ENCODE assay signal across 29 cellular contexts in genomic region chr11:128190312-128190711, GRCh38.
DNase-seq lines count a peak whose midpoint lies in the region; ATAC-seq and FAIRE-seq lines count a peak whose summit lies in the region.
"Had no signal": no experiment of that assay in that cellular context is flagged by ENCODE, and none has a peak within 500 bp of the region (broad histone marks: within the 10 kb centered on the region; RNA-seq: fewer than 3 reads in every experiment).

No MANE protein-coding gene starts in this region.

- H3K4me1 ChIP-seq in small intestine (ENCODE audit: control insufficient read depth in 2 of 2, insufficient read depth in 1 of 2, low read depth in 1 of 2, low read length in 1 of 2) = no peaks in the 10 kb centered on the region
- H3K4me1 ChIP-seq: pancreas had no signal

- no peaks in the 10 kb centered on the region for H3K36me3 ChIP-seq in small intestine (ENCODE audit: control insufficient read depth in 2 of 2, insufficient read depth in 2 of 2, low read length in 2 of 2)
- H3K36me3 ChIP-seq: left ventricle myocardium inferior, pancreas, SJCRH30, upper lobe of left lung had no signal

- no peak for DNase-seq in activated T-cell treated with anti-CD3 and anti-CD28 coated beads, Interleukin-2, amount 50 U/mL, for 4 hours
- no peak for DNase-seq in activated T-cell treated with anti-CD3 and anti-CD28 coated beads, Interleukin-2, amount 50 U/mL, for 24 hours
- peak in 24 of 34 experiments; percentile 4 to 65 (median 30) for DNase-seq in T-cell
- peak; percentile 75 to 83 (median 80) for DNase-seq in immature natural killer cell
- no peak for DNase-seq in activated CD4-positive, CD25-positive, alpha-beta regulatory T cell treated with anti-CD3 and anti-CD28 coated beads, Interleukin-2, amount 50 U/mL, for 72 hours
- no peak for DNase-seq in small intestine
- DNase-seq in ecto neural progenitor cell (ENCODE audit: low spot score) = no peak
- DNase-seq: activated B cell treated with CpG ODN at 0.5 μM for 24 hours; activated CD4-positive, alpha-beta memory T cell treated with anti-CD3 and anti-CD28 coated beads, Interleukin-2, amount 10 ng/mL, durations not matched to agents 7 days and 5 days; islet precursor cell; left ventricle myocardium inferior; midbrain; NCI-H1048; NCI-H1694 treated with DMSO at 0.1 percent for 48 hours; NCI-H226; pancreas; SJCRH30; stimulated activated CD4-positive, alpha-beta T cell treated with anti-CD3 and anti-CD28 coated beads, Interleukin-1b, Interleukin-23, amount 100 ng/mL, for 48 hours; stimulated activated CD8-positive, alpha-beta memory T cell treated with anti-CD3 and anti-CD28 coated beads, Interleukin-4, amount 100 ng/mL, for 48 hours; substantia nigra; upper lobe of left lung had no signal

- WGBS in small intestine, 3 donors = 89 to 91% (median 90%) methylated on average over 5 of the region's 5 CpGs

- peaks cover 40% of the 10 kb centered on the region for H3K4me1 Mint-ChIP-seq in activated T-cell treated with anti-CD3 and anti-CD28 coated beads, Interleukin-2, amount 50 U/mL, for 4 hours (ENCODE audit: low read depth)
- peaks cover 37% of the 10 kb centered on the region for H3K4me1 Mint-ChIP-seq in activated T-cell treated with anti-CD3 and anti-CD28 coated beads, Interleukin-2, amount 50 U/mL, for 24 hours (ENCODE audit: low read depth)
- H3K4me1 Mint-ChIP-seq in T-cell (peaks cover 31 to 44% (median 37%) of the 10 kb centered on the region in 3 donors), immature natural killer cell (peaks cover 74 to 93% of the 10 kb centered on the region in 2 donors)
- H3K4me1 Mint-ChIP-seq in stimulated activated memory B cell treated with anti-CD40 and anti-IgM and Interleukin-4, amounts not matched to agents 10 μg/mL and 1 μg/mL and 100 μg/mL, for 72 hours = peaks cover 10% of the 10 kb centered on the region

- POLR2A ChIA-PET in T-cell (lab: Charles Lee) = interaction anchor here (0.7 to 1.0 kb wide), 3 partner anchors 96 to 556 kb away, joined by 3 to 10 read pairs (median 5); no protein-coding TSS in a partner anchor

- no peaks in the 10 kb centered on the region for H3K27me3 Mint-ChIP-seq in activated T-cell treated with anti-CD3 and anti-CD28 coated beads, Interleukin-2, amount 50 U/mL, for 4 hours (ENCODE audit: low read depth)
- H3K27me3 Mint-ChIP-seq in activated T-cell treated with anti-CD3 and anti-CD28 coated beads, Interleukin-2, amount 50 U/mL, for 24 hours = no peaks in the 10 kb centered on the region
- no peaks in the 10 kb centered on the region for H3K27me3 Mint-ChIP-seq in T-cell
- peaks cover 0 to 9% (median 4%) of the 10 kb centered on the region in 3 donors for H3K27me3 Mint-ChIP-seq in immature natural killer cell (ENCODE audit: low read depth in 3 of 3)
- H3K27me3 Mint-ChIP-seq in stimulated activated memory B cell treated with anti-CD40 and anti-IgM and Interleukin-4, amounts not matched to agents 10 μg/mL and 1 μg/mL and 100 μg/mL, for 72 hours = no peaks in the 10 kb centered on the region
- H3K27me3 Mint-ChIP-seq: activated B cell treated with CpG ODN at 0.5 μM for 24 hours, B cell had no signal

- ATAC-seq in activated T-cell treated with anti-CD3 and anti-CD28 coated beads, Interleukin-2, amount 50 U/mL, for 4 hours = peak in 1 of 2 donors; percentile 27
- peak in 2 of 4 experiments; percentile 37 to 51 for ATAC-seq in T-cell (replicated peaks in 1 of 4)
- peak; percentile 27 for ATAC-seq in stimulated activated memory B cell treated with anti-CD40 and anti-IgM and Interleukin-4, amounts not matched to agents 10 μg/mL and 1 μg/mL and 100 μg/mL, for 72 hours
- ATAC-seq: pancreas had no signal

- peaks cover 7% of the 10 kb centered on the region for H3K9me3 Mint-ChIP-seq in activated T-cell treated with anti-CD3 and anti-CD28 coated beads, Interleukin-2, amount 50 U/mL, for 4 hours
- peaks cover 9% of the 10 kb centered on the region for H3K9me3 Mint-ChIP-seq in activated T-cell treated with anti-CD3 and anti-CD28 coated beads, Interleukin-2, amount 50 U/mL, for 24 hours
- peaks cover 2 to 7% (median 3%) of the 10 kb centered on the region in 3 donors for H3K9me3 Mint-ChIP-seq in T-cell
- H3K9me3 Mint-ChIP-seq in immature natural killer cell = peaks cover 0 to 8% (median under 1%) of the 10 kb centered on the region in 6 donors
- peaks cover 6% of the 10 kb centered on the region for H3K9me3 Mint-ChIP-seq in stimulated activated memory B cell treated with anti-CD40 and anti-IgM and Interleukin-4, amounts not matched to agents 10 μg/mL and 1 μg/mL and 100 μg/mL, for 72 hours
- H3K9me3 Mint-ChIP-seq: activated B cell treated with CpG ODN at 0.5 μM for 24 hours had no signal

- no peak overlapping the region for H3K27ac ChIP-seq in small intestine (ENCODE audit: low read depth in 1 of 2, low read length in 1 of 2)
- H3K27ac ChIP-seq: epithelial cell of prostate, left ventricle myocardium inferior, pancreas, SJCRH30, upper lobe of left lung had no signal

- no peaks in the 10 kb centered on the region for H3K36me3 Mint-ChIP-seq in activated T-cell treated with anti-CD3 and anti-CD28 coated beads, Interleukin-2, amount 50 U/mL, for 4 hours (ENCODE audit: insufficient read depth)
- H3K36me3 Mint-ChIP-seq in activated T-cell treated with anti-CD3 and anti-CD28 coated beads, Interleukin-2, amount 50 U/mL, for 24 hours (ENCODE audit: low read depth) = peaks cover 9% of the 10 kb centered on the region
- H3K36me3 Mint-ChIP-seq in T-cell (peaks cover 6% of the 10 kb centered on the region), immature natural killer cell (peaks cover 0 to 11% (median under 1%) of the 10 kb centered on the region in 3 donors)
- peaks cover 5% of the 10 kb centered on the region for H3K36me3 Mint-ChIP-seq in stimulated activated memory B cell treated with anti-CD40 and anti-IgM and Interleukin-4, amounts not matched to agents 10 μg/mL and 1 μg/mL and 100 μg/mL, for 72 hours
- H3K36me3 Mint-ChIP-seq: brain had no signal

- no peak for FAIRE-seq in small intestine (lab: Jason Lieb, UNC)
- FAIRE-seq: G401.6, H54, pancreas had no signal

- H3K4me3 ChIP-seq in small intestine (ENCODE audit: low read depth in 1 of 2, low read length in 2 of 2) = no peak overlapping the region
- H3K4me3 ChIP-seq: left ventricle myocardium inferior, pancreas, SJCRH30, smooth muscle cell, upper lobe of left lung had no signal

- H3K27me3 ChIP-seq in small intestine (ENCODE audit: control insufficient read depth in 2 of 2, insufficient read depth in 2 of 2, low read length in 2 of 2) = no peaks in the 10 kb centered on the region
- H3K27me3 ChIP-seq: pancreas, SJCRH30, upper lobe of left lung had no signal

- peak overlapping the region; percentile 43 for H3K4me3 Mint-ChIP-seq in activated T-cell treated with anti-CD3 and anti-CD28 coated beads, Interleukin-2, amount 50 U/mL, for 4 hours
- H3K4me3 Mint-ChIP-seq in activated T-cell treated with anti-CD3 and anti-CD28 coated beads, Interleukin-2, amount 50 U/mL, for 24 hours = no peak overlapping the region
- H3K4me3 Mint-ChIP-seq in T-cell (peak overlapping the region in 1 of 3 donors; percentile 46), immature natural killer cell (peak overlapping the region; percentile 66 to 86 (median 76))
- H3K4me3 Mint-ChIP-seq in stimulated activated memory B cell treated with anti-CD40 and anti-IgM and Interleukin-4, amounts not matched to agents 10 μg/mL and 1 μg/mL and 100 μg/mL, for 72 hours = no peak overlapping the region
- H3K4me3 Mint-ChIP-seq: activated B cell treated with CpG ODN at 0.5 μM for 24 hours; activated CD4-positive, alpha-beta memory T cell treated with anti-CD3 and anti-CD28 coated beads, Interleukin-2, amount 10 ng/mL, durations not matched to agents 7 days and 5 days; B cell; brain; nephron had no signal

- H3K27ac Mint-ChIP-seq in activated T-cell treated with anti-CD3 and anti-CD28 coated beads, Interleukin-2, amount 50 U/mL, for 24 hours = no peak overlapping the region
- H3K27ac Mint-ChIP-seq in T-cell (peak overlapping the region; percentile 35 to 66), immature natural killer cell (peak overlapping the region; percentile 92 to 98 (median 96))
- H3K27ac Mint-ChIP-seq in stimulated activated memory B cell treated with anti-CD40 and anti-IgM and Interleukin-4, amounts not matched to agents 10 μg/mL and 1 μg/mL and 100 μg/mL, for 72 hours = no peak overlapping the region
- H3K27ac Mint-ChIP-seq: activated B cell treated with CpG ODN at 0.5 μM for 24 hours; activated CD4-positive, alpha-beta memory T cell treated with anti-CD3 and anti-CD28 coated beads, Interleukin-2, amount 10 ng/mL, durations not matched to agents 7 days and 5 days; B cell; brain; nephron had no signal

- CTCF ChIA-PET in T-cell (lab: Charles Lee) = interaction anchor here (0.6 to 3.1 kb wide), 5 partner anchors 20 to 441 kb away, joined by 3 to 17 read pairs (median 5); no protein-coding TSS in a partner anchor

- no peaks in the 10 kb centered on the region for H3K9me3 ChIP-seq in small intestine (ENCODE audit: control insufficient read depth, low read depth)
- H3K9me3 ChIP-seq: left ventricle myocardium inferior, pancreas, SJCRH30, upper lobe of left lung had no signal

Comparison
In these comparisons a context has a peak if more than half of its experiments do, and no peak if none do; other contexts are left out.
1. H3K4me3 Mint-ChIP-seq: peak in activated T-cell treated with anti-CD3 and anti-CD28 coated beads, Interleukin-2, amount 50 U/mL, for 4 hours (single experiment) and immature natural killer cell (5 of 5); none in activated T-cell treated with anti-CD3 and anti-CD28 coated beads, Interleukin-2, amount 50 U/mL, for 24 hours (single experiment) and stimulated activated memory B cell treated with anti-CD40 and anti-IgM and Interleukin-4, amounts not matched to agents 10 μg/mL and 1 μg/mL and 100 μg/mL, for 72 hours (single experiment).
2. DNase-seq: peak in T-cell (24 of 34) and immature natural killer cell (3 of 3); none in activated T-cell treated with anti-CD3 and anti-CD28 coated beads, Interleukin-2, amount 50 U/mL, for 4 hours (single experiment), activated T-cell treated with anti-CD3 and anti-CD28 coated beads, Interleukin-2, amount 50 U/mL, for 24 hours (single experiment), activated CD4-positive, CD25-positive, alpha-beta regulatory T cell treated with anti-CD3 and anti-CD28 coated beads, Interleukin-2, amount 50 U/mL, for 72 hours (single experiment), small intestine (single experiment) and ecto neural progenitor cell (single experiment).
3. H3K27ac Mint-ChIP-seq: peak in T-cell (2 of 2) and immature natural killer cell (6 of 6); none in activated T-cell treated with anti-CD3 and anti-CD28 coated beads, Interleukin-2, amount 50 U/mL, for 24 hours (single experiment) and stimulated activated memory B cell treated with anti-CD40 and anti-IgM and Interleukin-4, amounts not matched to agents 10 μg/mL and 1 μg/mL and 100 μg/mL, for 72 hours (single experiment).